10 cellular contexts compared by ENCODE assay signal in genomic region chr9:130432796-130433167, GRCh38. TPM values are rescaled to one million over a fixed set of nuclear protein-coding genes. Genes with fewer than 3 reads are reported as not detected.
DNase-seq lines count a peak whose midpoint lies in the region; ATAC-seq and TF ChIP-seq lines count a peak whose summit lies in the region.
"Had no signal": no experiment of that assay in that cellular context is flagged by ENCODE, and none has a peak within 500 bp of the region (broad histone marks: within the 10 kb centered on the region; RNA-seq: fewer than 3 reads in every experiment).

No MANE protein-coding gene starts in this region.

- peak overlapping the region in 9 of 12 donors; percentile 7 to 45 (median 39) for H3K4me3 ChIP-seq in heart left ventricle
- H3K4me3 ChIP-seq in dorsolateral prefrontal cortex: peak overlapping the region in 42 of 59 donors; percentile 16 to 64 (median 50)
- peak overlapping the region; percentile 40 to 45 for H3K4me3 ChIP-seq in mesenchymal stem cell (ENCODE audit: insufficient read depth in 1 of 2, low read depth in 1 of 2, low read length in 2 of 2)
- H3K4me3 ChIP-seq: BLaER1 had no signal

- H3K79me1 ChIP-seq in mesenchymal stem cell (replicated peaks; ENCODE audit: low read length, poor library complexity, severe bottlenecking): no peaks in the 10 kb centered on the region

- no peak overlapping the region for H3K27ac ChIP-seq in heart left ventricle
- H3K27ac ChIP-seq in dorsolateral prefrontal cortex: no peak overlapping the region
- no peak overlapping the region for H3K27ac ChIP-seq in mesenchymal stem cell (ENCODE audit: low read length, poor library complexity, severe bottlenecking)
- H3K27ac ChIP-seq: BLaER1 had no signal

- peaks cover 0 to 20% (median 6%) of the 10 kb centered on the region in 12 donors for H3K4me1 ChIP-seq in heart left ventricle
- peaks cover 18% of the 10 kb centered on the region for H3K4me1 ChIP-seq in mesenchymal stem cell (ENCODE audit: control insufficient read depth, insufficient read depth, low read depth, low read length)

- WGBS in heart left ventricle, 4 donors: 36 to 66% (median 58%) methylated on average over 1 to 16 of the region's 16 CpGs
- whole genome bisulfite sequencing in mesenchymal stem cell: 68% methylated on average over 16 of the region's 16 CpGs

- H2BK120ac ChIP-seq in mesenchymal stem cell (ENCODE audit: low read depth, low read length): peak overlapping the region; percentile 11

- H2BK5ac ChIP-seq in mesenchymal stem cell (ENCODE audit: low read depth, low read length, poor library complexity, severe bottlenecking): no peak overlapping the region

- H3K18ac ChIP-seq in mesenchymal stem cell (ENCODE audit: low read depth in 1 of 2, low read length in 2 of 2): peak overlapping the region; percentile 45 to 67

- peak overlapping the region; percentile 47 for H3K4me3 Mint-ChIP-seq in type B pancreatic cell
- H3K4me3 Mint-ChIP-seq: activated naive CD8-positive, alpha-beta T cell treated with anti-CD3 and anti-CD28 coated beads, Interleukin-2, amount 50 U/mL, for 24 hours had no signal

- peak overlapping the region; percentile 81 for H4K8ac ChIP-seq in mesenchymal stem cell (ENCODE audit: low read length)

- H3K36me3 ChIP-seq in heart left ventricle (no peaks in the 10 kb centered on the region), mesenchymal stem cell (ENCODE audit: control insufficient read depth in 1 of 2, insufficient read depth in 2 of 2, low read depth in 1 of 2, low read length in 2 of 2) (peaks cover 0 to 4% of the 10 kb centered on the region in 2 experiments)
- H3K36me3 ChIP-seq: BLaER1 had no signal

- DNase-seq in heart left ventricle (peak in 1 of 5 donors; percentile 55), cardiac septum (ENCODE audit: low spot score) (no peak), dorsolateral prefrontal cortex (no peak), mesenchymal stem cell (no peak), type B pancreatic cell (ENCODE audit: extremely low spot score, unreplicated experiment) (no peak), activated gamma-delta T cell treated with Interleukin-2 at 50 U/mL for 16 hours (no peak)

- ATAC-seq in heart left ventricle (peak in 1 of 4 donors; percentile 3), GM19455 (IDR thresholded peaks at IDR 0.05; ENCODE audit: unreplicated experiment) (no peak), GM21529 (IDR thresholded peaks at IDR 0.05; ENCODE audit: unreplicated experiment) (no peak)

- H4K91ac ChIP-seq in mesenchymal stem cell (ENCODE audit: low read length): no peak overlapping the region

- H3K36me3 Mint-ChIP-seq in type B pancreatic cell: no peaks in the 10 kb centered on the region

- peak overlapping the region; percentile 96 for H3K4me2 ChIP-seq in mesenchymal stem cell (ENCODE audit: low read length, poor library complexity, severe bottlenecking)
- H3K4me2 ChIP-seq: BLaER1 had no signal

- H3K4me1 Mint-ChIP-seq in type B pancreatic cell (ENCODE audit: unreplicated experiment): peaks cover 5% of the 10 kb centered on the region
- H3K4me1 Mint-ChIP-seq: activated naive CD8-positive, alpha-beta T cell treated with anti-CD3 and anti-CD28 coated beads, Interleukin-2, amount 50 U/mL, for 24 hours had no signal

- no peak overlapping the region for H2AK5ac ChIP-seq in mesenchymal stem cell (ENCODE audit: low read length, severe bottlenecking)

- TF ChIP-seq POLR2A in heart left ventricle (IDR thresholded peaks at IDR 0.05): no peak

- no peak overlapping the region for H2BK15ac ChIP-seq in mesenchymal stem cell (ENCODE audit: low read depth, poor library complexity, severe bottlenecking)

- peak overlapping the region; percentile 27 to 63 for H2BK12ac ChIP-seq in mesenchymal stem cell (ENCODE audit: low read length in 2 of 2)

- H3K9me3 ChIP-seq in heart left ventricle: no peaks in the 10 kb centered on the region
- H3K9me3 ChIP-seq in mesenchymal stem cell (ENCODE audit: control insufficient read depth, low read length): peaks cover 3% of the 10 kb centered on the region

- H3K27me3 ChIP-seq in heart left ventricle (peaks cover 0 to 23% (median 10%) of the 10 kb centered on the region in 9 donors), dorsolateral prefrontal cortex (peaks cover 0 to 42% (median 13%) of the 10 kb centered on the region in 45 donors), mesenchymal stem cell (ENCODE audit: control insufficient read depth in 1 of 2, insufficient read depth in 1 of 2, low read length in 2 of 2) (peaks cover 0 to 23% of the 10 kb centered on the region in 2 experiments)

- no peak overlapping the region for H3K14ac ChIP-seq in mesenchymal stem cell (ENCODE audit: low read length in 2 of 2)

- no peak overlapping the region for H3K27ac Mint-ChIP-seq in type B pancreatic cell
- H3K27ac Mint-ChIP-seq: activated naive CD8-positive, alpha-beta T cell treated with anti-CD3 and anti-CD28 coated beads, Interleukin-2, amount 50 U/mL, for 24 hours had no signal

- H3K27me3 Mint-ChIP-seq in type B pancreatic cell: peaks cover 39% of the 10 kb centered on the region

- H3K4ac ChIP-seq in mesenchymal stem cell (ENCODE audit: low read depth in 1 of 2, low read length in 2 of 2): peak overlapping the region in 1 of 2 experiments; percentile 39

- intact Hi-C loops in heart left ventricle (cut with DNase I) (no loop called here), cardiac septum (cut with DNase I) (no loop called here), dorsolateral prefrontal cortex (cut with DNase I) (no loop called here)

- no peaks in the 10 kb centered on the region for H3K9me3 Mint-ChIP-seq in type B pancreatic cell
- H3K9me3 Mint-ChIP-seq: activated naive CD8-positive, alpha-beta T cell treated with anti-CD3 and anti-CD28 coated beads, Interleukin-2, amount 50 U/mL, for 24 hours had no signal

- TF ChIP-seq CTCF in heart left ventricle (IDR thresholded peaks at IDR 0.05): no peak
- no peak for TF ChIP-seq CTCF in dorsolateral prefrontal cortex (IDR thresholded peaks at IDR 0.05 in 54 of 56, conservative IDR thresholded peaks at IDR 0.05 in 2 of 56; ENCODE audit: low read depth in 1 of 56, partially characterized antibody in 56 of 56)
- no peak for TF ChIP-seq CTCF in type B pancreatic cell (conservative IDR thresholded peaks at IDR 0.05)

- no peak overlapping the region for H2AFZ ChIP-seq in mesenchymal stem cell (ENCODE audit: low read depth, low read length)

- H3K23ac ChIP-seq in mesenchymal stem cell (ENCODE audit: low read length in 2 of 2): no peak overlapping the region

- no peak overlapping the region for H3K9ac ChIP-seq in mesenchymal stem cell (ENCODE audit: low read length)
- H3K9ac ChIP-seq: BLaER1 had no signal

RNA-seq across cellular contexts. Expression of gene ASS1, which starts 12.0 kb away (rescaled TPM):
- total RNA-seq in heart left ventricle: 100 to 1,000 TPM in 3 of 9 donors, 10 to 100 TPM in 6; 31.5 to 154 (median 60.5) TPM
- polyA plus RNA-seq in heart left ventricle: 10 to 100 TPM; 56.5 to 88.6 TPM
- 53.7 TPM for total RNA-seq in cardiac septum
- 10 to 100 TPM; 18.2 to 91.9 (median 42.6) TPM for total RNA-seq in dorsolateral prefrontal cortex
- 27.8 TPM for polyA plus RNA-seq in mesenchymal stem cell (2013, experiment 1 of 2)
- 28.1 TPM for polyA plus RNA-seq in mesenchymal stem cell (2013, experiment 2 of 2)
- 29.1 and 80.1 TPM in 2 replicates for total RNA-seq in type B pancreatic cell (ENCODE audit: low replicate concordance)
